Comparison of ENCODE assay signal across 39 cellular contexts in the genomic region with DNA sequence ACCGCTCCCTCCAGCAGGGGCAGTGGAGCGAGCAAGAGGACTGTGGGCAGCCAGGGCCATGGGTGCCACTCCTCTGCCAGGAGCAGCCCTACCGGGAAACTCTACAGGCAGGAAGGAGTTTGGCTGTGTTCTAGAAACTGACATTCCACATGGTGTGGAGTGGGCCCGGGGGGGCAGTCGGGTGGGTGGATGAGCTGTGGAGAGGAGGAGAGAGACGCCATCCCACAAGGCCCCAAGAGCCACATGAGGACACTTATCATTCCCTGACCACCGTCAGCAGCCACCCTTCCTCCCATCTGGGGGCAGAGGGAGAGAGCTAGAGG. TPM values are rescaled to one million over a fixed set of nuclear protein-coding genes. Genes with fewer than 3 reads are reported as not detected.
"Had no signal": no experiment of that assay in that cellular context is flagged by ENCODE, and none has a peak within 500 bp of the region (broad histone marks: within the 10 kb centered on the region; RNA-seq: fewer than 3 reads in every experiment).

No MANE protein-coding gene starts in this region.

- H3K9me3 Mint-ChIP-seq: activated B cell treated with CpG ODN at 0.5 μM for 24 hours; activated CD4-positive, alpha-beta memory T cell treated with anti-CD3 and anti-CD28 coated beads for 36 hours; activated CD4-positive, alpha-beta T cell treated with anti-CD3 and anti-CD28 coated beads, Interleukin-2, amount 10 ng/mL, durations not matched to agents 24 days and 14 days; activated CD8-positive, alpha-beta T cell treated with anti-CD3 and anti-CD28 coated beads for 36 hours; activated naive CD4-positive, alpha-beta T cell treated with anti-CD3 and anti-CD28 coated beads for 36 hours; activated naive CD4-positive, alpha-beta T cell treated with anti-CD3 and anti-CD28 coated beads, Interleukin-2, amount 50 U/mL, for 72 hours; activated naive CD8-positive, alpha-beta T cell treated with anti-CD3 and anti-CD28 coated beads for 36 hours; activated T-cell treated with anti-CD3 and anti-CD28 coated beads, Interleukin-2, amount 50 U/mL, for 4 hours; activated T-cell treated with anti-CD3 and anti-CD28 coated beads, Interleukin-2, amount 50 U/mL, for 72 hours; activated T-helper 1 cell treated with anti-CD3 and anti-CD28 coated beads, Interleukin-12 subunit alpha, Interleukin-12 subunit beta, Interleukin-2, Interleukin-4 antibody, amounts not matched to agents 30 ng/mL and 10 ng/mL and 1 ng/mL, durations not matched to agents 14 hours and 24 hours and 36 hours; activated T-helper 17 cell treated with anti-CD3 and anti-CD28 coated beads, Interleukin-2, amount 50 U/mL, for 72 hours; T-helper 1 cell treated with Interleukin-12 subunit alpha and Interleukin-12 subunit beta and Interleukin-4 antibody, amounts not matched to agents 30 μg/mL and 1 μg/mL, for 36 hours; T-helper 2 cell treated with Interferon-gamma antibody and Interleukin-4, amounts not matched to agents 5 μg/mL and 100 μg/mL, for 36 hours had no signal

- FAIRE-seq: astrocyte, TTC549 had no signal

- H3K27ac ChIP-seq: adrenal gland, body of pancreas, brain microvascular endothelial cell, breast epithelium, VCaP had no signal

- H3K4me3 ChIP-seq: adrenal gland, body of pancreas, breast epithelium had no signal

- DNase-seq: activated B cell treated with CpG ODN at 0.5 μM for 24 hours; activated CD4-positive, alpha-beta memory T cell treated with anti-CD3 and anti-CD28 coated beads for 36 hours; activated CD4-positive, alpha-beta T cell treated with anti-CD3 and anti-CD28 coated beads for 4 hours; activated CD4-positive, alpha-beta T cell treated with anti-CD3 and anti-CD28 coated beads, Interleukin-2, amount 10 ng/mL, durations not matched to agents 24 days and 14 days; activated CD4-positive, alpha-beta T cell treated with anti-CD3 and anti-CD28 coated beads, Interleukin-2, amount 50 U/mL, for 1 hour; activated CD4-positive, alpha-beta T cell treated with anti-CD3 and anti-CD28 coated beads, Interleukin-2, amount 50 U/mL, for 4 hours; activated CD4-positive, CD25-positive, alpha-beta regulatory T cell treated with anti-CD3 and anti-CD28 coated beads, Interleukin-2, amount 50 U/mL, for 72 hours; activated CD8-positive, alpha-beta memory T cell treated with anti-CD3 and anti-CD28 coated beads, Interleukin-2, amount 50 U/mL, for 4 hours; activated CD8-positive, alpha-beta T cell treated with anti-CD3 and anti-CD28 coated beads for 36 hours; activated effector memory CD4-positive, alpha-beta T cell treated with anti-CD3 and anti-CD28 coated beads, Interleukin-2, amount 50 U/mL, for 16 hours; activated gamma-delta T cell treated with Interleukin-2 at 50 U/mL for 16 hours; activated naive CD4-positive, alpha-beta T cell; activated naive CD4-positive, alpha-beta T cell treated with anti-CD3 and anti-CD28 coated beads for 36 hours; activated naive CD4-positive, alpha-beta T cell treated with anti-CD3 and anti-CD28 coated beads, Interleukin-2, amount 50 U/mL, for 16 hours; activated naive CD8-positive, alpha-beta T cell treated with anti-CD3 and anti-CD28 coated beads for 36 hours; activated T-cell treated with anti-CD3 and anti-CD28 coated beads for 4 hours; activated T-cell treated with anti-CD3 and anti-CD28 coated beads, Interleukin-2, amount 50 U/mL, for 1 hour; activated T-cell treated with anti-CD3 and anti-CD28 coated beads, Interleukin-2, amount 50 U/mL, for 4 hours; activated T-cell treated with anti-CD3 and anti-CD28 coated beads, Interleukin-2, amount 50 U/mL, for 72 hours; adrenal gland; amniotic stem cell; body of pancreas; brain microvascular endothelial cell; central memory CD4-positive, alpha-beta T cell; T-helper 2 cell; T-helper 9 cell had no signal

- H3K36me3 ChIP-seq: adrenal gland, brain microvascular endothelial cell, breast epithelium had no signal

- H3K4me1 ChIP-seq: adrenal gland, body of pancreas, breast epithelium had no signal

- H3K36me3 Mint-ChIP-seq: activated CD4-positive, alpha-beta memory T cell treated with anti-CD3 and anti-CD28 coated beads for 36 hours; activated naive CD4-positive, alpha-beta T cell treated with anti-CD3 and anti-CD28 coated beads, Interleukin-2, amount 50 U/mL, for 72 hours; activated naive CD8-positive, alpha-beta T cell treated with anti-CD3 and anti-CD28 coated beads for 36 hours had no signal

- H3K27ac Mint-ChIP-seq: activated B cell treated with CpG ODN at 0.5 μM for 24 hours; activated CD4-positive, alpha-beta memory T cell treated with anti-CD3 and anti-CD28 coated beads for 36 hours; activated CD4-positive, alpha-beta T cell treated with anti-CD3 and anti-CD28 coated beads, Interleukin-2, amount 10 ng/mL, durations not matched to agents 24 days and 14 days; activated CD8-positive, alpha-beta T cell treated with anti-CD3 and anti-CD28 coated beads for 36 hours; activated naive CD4-positive, alpha-beta T cell treated with anti-CD3 and anti-CD28 coated beads for 36 hours; activated naive CD4-positive, alpha-beta T cell treated with anti-CD3 and anti-CD28 coated beads, Interleukin-2, amount 50 U/mL, for 72 hours; activated naive CD8-positive, alpha-beta T cell treated with anti-CD3 and anti-CD28 coated beads for 36 hours; activated T-cell treated with anti-CD3 and anti-CD28 coated beads, Interleukin-2, amount 50 U/mL, for 72 hours; activated T-helper 1 cell treated with anti-CD3 and anti-CD28 coated beads, Interleukin-12 subunit alpha, Interleukin-12 subunit beta, Interleukin-2, Interleukin-4 antibody, amounts not matched to agents 30 ng/mL and 10 ng/mL and 1 ng/mL, durations not matched to agents 14 hours and 24 hours and 36 hours; activated T-helper 17 cell treated with anti-CD3 and anti-CD28 coated beads, Interleukin-2, amount 50 U/mL, for 72 hours; T-helper 1 cell treated with Interleukin-12 subunit alpha and Interleukin-12 subunit beta and Interleukin-4 antibody, amounts not matched to agents 30 μg/mL and 1 μg/mL, for 36 hours; T-helper 2 cell treated with Interferon-gamma antibody and Interleukin-4, amounts not matched to agents 5 μg/mL and 100 μg/mL, for 36 hours had no signal

- H3K4me1 Mint-ChIP-seq: activated B cell treated with CpG ODN at 0.5 μM for 24 hours; activated T-helper 17 cell treated with anti-CD3 and anti-CD28 coated beads, Interleukin-2, amount 50 U/mL, for 72 hours had no signal

- H3K9me3 ChIP-seq: adrenal gland, body of pancreas, breast epithelium had no signal

- ATAC-seq: activated CD8-positive, alpha-beta T cell treated with anti-CD3 and anti-CD28 coated beads for 36 hours; activated naive CD4-positive, alpha-beta T cell treated with anti-CD3 and anti-CD28 coated beads, Interleukin-2, amount 50 U/mL, for 72 hours; activated T-cell treated with anti-CD3 and anti-CD28 coated beads, Interleukin-2, amount 50 U/mL, for 4 hours; activated T-cell treated with anti-CD3 and anti-CD28 coated beads, Interleukin-2, amount 50 U/mL, for 72 hours; activated T-helper 17 cell treated with anti-CD3 and anti-CD28 coated beads, Interleukin-2, amount 50 U/mL, for 72 hours; body of pancreas had no signal

- H3K27me3 ChIP-seq: body of pancreas had no signal

- H3K4me3 Mint-ChIP-seq: activated B cell treated with CpG ODN at 0.5 μM for 24 hours; activated CD4-positive, alpha-beta memory T cell treated with anti-CD3 and anti-CD28 coated beads for 36 hours; activated CD4-positive, alpha-beta T cell treated with anti-CD3 and anti-CD28 coated beads, Interleukin-2, amount 10 ng/mL, durations not matched to agents 24 days and 14 days; activated CD8-positive, alpha-beta T cell treated with anti-CD3 and anti-CD28 coated beads for 36 hours; activated naive CD4-positive, alpha-beta T cell treated with anti-CD3 and anti-CD28 coated beads for 36 hours; activated naive CD8-positive, alpha-beta T cell treated with anti-CD3 and anti-CD28 coated beads for 36 hours; activated T-cell treated with anti-CD3 and anti-CD28 coated beads, Interleukin-2, amount 50 U/mL, for 4 hours; activated T-cell treated with anti-CD3 and anti-CD28 coated beads, Interleukin-2, amount 50 U/mL, for 72 hours; activated T-helper 1 cell treated with anti-CD3 and anti-CD28 coated beads, Interleukin-12 subunit alpha, Interleukin-12 subunit beta, Interleukin-2, Interleukin-4 antibody, amounts not matched to agents 30 ng/mL and 10 ng/mL and 1 ng/mL, durations not matched to agents 14 hours and 24 hours and 36 hours; activated T-helper 17 cell treated with anti-CD3 and anti-CD28 coated beads, Interleukin-2, amount 50 U/mL, for 72 hours; T-helper 1 cell treated with Interleukin-12 subunit alpha and Interleukin-12 subunit beta and Interleukin-4 antibody, amounts not matched to agents 30 μg/mL and 1 μg/mL, for 36 hours; T-helper 2 cell treated with Interferon-gamma antibody and Interleukin-4, amounts not matched to agents 5 μg/mL and 100 μg/mL, for 36 hours had no signal

RNA-seq across cellular contexts. Expression of gene MLN, which starts 10.8 kb away (rescaled TPM):
- total RNA-seq: activated B cell treated with CpG ODN at 0.5 μM for 24 hours; activated CD4-positive, alpha-beta memory T cell treated with anti-CD3 and anti-CD28 coated beads for 36 hours; activated CD4-positive, alpha-beta T cell treated with anti-CD3 and anti-CD28 coated beads, Interleukin-2, amount 10 ng/mL, durations not matched to agents 24 days and 14 days; activated CD8-positive, alpha-beta memory T cell treated with anti-CD3 and anti-CD28 coated beads for 36 hours; activated CD8-positive, alpha-beta T cell treated with anti-CD3 and anti-CD28 coated beads for 36 hours; activated naive CD4-positive, alpha-beta T cell treated with anti-CD3 and anti-CD28 coated beads for 36 hours; activated naive CD4-positive, alpha-beta T cell treated with anti-CD3 and anti-CD28 coated beads, Interleukin-2, amount 50 U/mL, for 72 hours; activated naive CD8-positive, alpha-beta T cell treated with anti-CD3 and anti-CD28 coated beads for 36 hours; activated T-cell treated with anti-CD3 and anti-CD28 coated beads, Interleukin-2, amount 50 U/mL, for 4 hours; activated T-cell treated with anti-CD3 and anti-CD28 coated beads, Interleukin-2, amount 50 U/mL, for 72 hours; activated T-helper 1 cell treated with anti-CD3 and anti-CD28 coated beads, Interleukin-12 subunit alpha, Interleukin-12 subunit beta, Interleukin-2, Interleukin-4 antibody, amounts not matched to agents 30 ng/mL and 10 ng/mL and 1 ng/mL, durations not matched to agents 14 hours and 24 hours and 36 hours; activated T-helper 17 cell treated with anti-CD3 and anti-CD28 coated beads, Interleukin-2, amount 50 U/mL, for 72 hours; adrenal gland; aorta; astrocyte; body of pancreas; breast epithelium; cardiac septum; cerebellum had no signal
- polyA plus RNA-seq: adrenal gland had no signal
